ENCODE assay signal across 16 cellular contexts in genomic region chr11:130817608-130817944, GRCh38.
DNase-seq lines count a peak whose midpoint lies in the region; ATAC-seq, FAIRE-seq and TF ChIP-seq lines count a peak whose summit lies in the region.
"Had no signal": no experiment of that assay in that cellular context is flagged by ENCODE, and none has a peak within 500 bp of the region (broad histone marks: within the 10 kb centered on the region; RNA-seq: fewer than 3 reads in every experiment).

No MANE protein-coding gene starts in this region.

- H3K9me3 Mint-ChIP-seq in brain, result peaks cover 0 to 2% (median 0%) of the 10 kb centered on the region in 5 experiments
- H3K9me3 Mint-ChIP-seq: activated naive CD8-positive, alpha-beta T cell treated with anti-CD3 and anti-CD28 coated beads for 36 hours; dendritic cell treated with granulocyte-macrophage colony-stimulating factor and Interleukin-4, amounts not matched to agents 40 ng/mL and 50 ng/mL, for 4 days; stimulated activated memory B cell treated with anti-CD40 and anti-IgM and Interleukin-4, amounts not matched to agents 10 μg/mL and 1 μg/mL and 100 μg/mL, for 72 hours had no signal

- H3K14ac ChIP-seq in IMR-90 (replicated peaks; ENCODE audit: low read depth, low read length), result no peak overlapping the region

- no peak overlapping the region for H2AFZ ChIP-seq in IMR-90 (replicated peaks; ENCODE audit: low read length, poor library complexity)

- no peak overlapping the region for H3K23ac ChIP-seq in IMR-90 (ENCODE audit: low read depth, low read length)

- DNase-seq in AG09309 (ENCODE audit: low read depth) (peak; percentile 52), IMR-90 (peak; percentile 86), kidney glomerular epithelial cell (lab: John Stamatoyannopoulos, UW) (peak; percentile 87), putamen (ENCODE audit: low spot score) (no peak), small intestine (no peak), GM12892 (ENCODE audit: insufficient read length) (no peak), GM19238 (ENCODE audit: insufficient read length, low spot score) (no peak)
- DNase-seq: activated naive CD8-positive, alpha-beta T cell treated with anti-CD3 and anti-CD28 coated beads for 36 hours; C1 segment of cervical spinal cord; NCI-H2107; stimulated activated CD4-positive, alpha-beta T cell treated with anti-CD3 and anti-CD28 coated beads, Interleukin-2, amount 100 ng/mL, for 48 hours; SW 1271 had no signal

- no peak overlapping the region for H2BK120ac ChIP-seq in IMR-90 (ENCODE audit: low read depth, low read length)

- intact Hi-C loops in IMR-90 (cut with micrococcal nuclease), result no loop called here

- H3K27ac ChIP-seq in IMR-90 (ENCODE audit: insufficient read depth, low read length) (no peak overlapping the region), small intestine (ENCODE audit: low read depth in 1 of 2, low read length in 1 of 2) (no peak overlapping the region)

- H4K5ac ChIP-seq in IMR-90 (ENCODE audit: low read depth, low read length), result no peak overlapping the region

- no peaks in the 10 kb centered on the region for H3K27me3 Mint-ChIP-seq in brain
- H3K27me3 Mint-ChIP-seq: dendritic cell treated with granulocyte-macrophage colony-stimulating factor and Interleukin-4, amounts not matched to agents 40 ng/mL and 50 ng/mL, for 4 days had no signal

- H4K20me1 ChIP-seq in IMR-90 (ENCODE audit: insufficient read depth, low read length), result no peaks in the 10 kb centered on the region

- H2AK5ac ChIP-seq in IMR-90 (ENCODE audit: low read depth, low read length), result no peak overlapping the region

- H2BK5ac ChIP-seq in IMR-90 (ENCODE audit: low read depth, low read length, poor library complexity, severe bottlenecking), result no peak overlapping the region

- no peak overlapping the region for H3K4me2 ChIP-seq in IMR-90 (ENCODE audit: low read depth, low read length)

- H3K27me3 ChIP-seq in IMR-90 (ENCODE audit: control insufficient read depth, insufficient read depth, low read length) (peaks cover 42% of the 10 kb centered on the region), small intestine (ENCODE audit: control insufficient read depth in 2 of 2, insufficient read depth in 2 of 2, low read length in 2 of 2) (no peaks in the 10 kb centered on the region)

- H4K91ac ChIP-seq in IMR-90 (ENCODE audit: insufficient read depth, low read depth, low read length), result no peak overlapping the region

- in situ Hi-C loops in IMR-90 (cut with MboI; ENCODE audit: low sequenced_read_pairs), result no loop called here

- no peak overlapping the region for H3K18ac ChIP-seq in IMR-90 (ENCODE audit: low read depth, low read length)

- CTCF ChIA-PET in IMR-90 (lab: Yijun Ruan, JAX), result no interaction called here

- H3K4me3 ChIP-seq in AG09309 (ENCODE audit: control insufficient read depth, low read depth, low read length) (no peak overlapping the region), IMR-90 (ENCODE audit: insufficient read depth, low read depth, low read length) (no peak overlapping the region), small intestine (ENCODE audit: low read depth in 1 of 2, low read length in 2 of 2) (no peak overlapping the region)

- H3K36me3 ChIP-seq in IMR-90 (ENCODE audit: control insufficient read depth, insufficient read depth, low read length) (no peaks in the 10 kb centered on the region), small intestine (ENCODE audit: control insufficient read depth in 2 of 2, insufficient read depth in 2 of 2, low read length in 2 of 2) (no peaks in the 10 kb centered on the region)

- no peak overlapping the region for H3K4ac ChIP-seq in IMR-90 (ENCODE audit: low read depth, low read length)

- TF ChIP-seq POLR2A in IMR-90 (IDR thresholded peaks at IDR 0.05; ENCODE audit: low read depth, low read length), result no peak
- TF ChIP-seq POLR2A in GM12892 (IDR thresholded peaks at IDR 0.05; ENCODE audit: low read depth, low read length), result no peak

- dilution Hi-C loops in IMR-90 (cut with HindIII; ENCODE audit: low sequenced_read_pairs, unreplicated experiment), result no loop called here

- H3K4me1 Mint-ChIP-seq in brain, result peaks cover 62% of the 10 kb centered on the region
- H3K4me1 Mint-ChIP-seq: activated naive CD8-positive, alpha-beta T cell treated with anti-CD3 and anti-CD28 coated beads for 36 hours; stimulated activated memory B cell treated with anti-CD40 and anti-IgM and Interleukin-4, amounts not matched to agents 10 μg/mL and 1 μg/mL and 100 μg/mL, for 72 hours had no signal

- FAIRE-seq in small intestine (lab: Jason Lieb, UNC) (no peak), GM12892 (lab: Jason Lieb, UNC) (no peak)
- FAIRE-seq: H1 had no signal

- peak overlapping the region in 3 of 5 experiments; percentile 47 to 89 (median 81) for H3K27ac Mint-ChIP-seq in brain
- H3K27ac Mint-ChIP-seq: activated naive CD8-positive, alpha-beta T cell treated with anti-CD3 and anti-CD28 coated beads for 36 hours; dendritic cell treated with granulocyte-macrophage colony-stimulating factor and Interleukin-4, amounts not matched to agents 40 ng/mL and 50 ng/mL, for 4 days; stimulated activated memory B cell treated with anti-CD40 and anti-IgM and Interleukin-4, amounts not matched to agents 10 μg/mL and 1 μg/mL and 100 μg/mL, for 72 hours had no signal

- no TSS peak for BruUV-seq in IMR-90 (replicated peaks; lab: Mats Ljungman, UMichigan)

- no peak overlapping the region for H2AK9ac ChIP-seq in IMR-90 (replicated peaks; ENCODE audit: low read depth, low read length, poor library complexity)

- peak; percentile 75 for ATAC-seq in IMR-90 (ENCODE audit: low read depth)
- ATAC-seq: stimulated activated memory B cell treated with anti-CD40 and anti-IgM and Interleukin-4, amounts not matched to agents 10 μg/mL and 1 μg/mL and 100 μg/mL, for 72 hours had no signal

- no peak for TF ChIP-seq RAD21 in IMR-90 (IDR thresholded peaks at IDR 0.05; ENCODE audit: low read length)

- no peaks in the 10 kb centered on the region for H3K36me3 Mint-ChIP-seq in brain
- H3K36me3 Mint-ChIP-seq: activated naive CD8-positive, alpha-beta T cell treated with anti-CD3 and anti-CD28 coated beads for 36 hours; stimulated activated memory B cell treated with anti-CD40 and anti-IgM and Interleukin-4, amounts not matched to agents 10 μg/mL and 1 μg/mL and 100 μg/mL, for 72 hours had no signal

- no peak overlapping the region for H4K8ac ChIP-seq in IMR-90 (ENCODE audit: low read depth in 2 of 2, low read length in 2 of 2)

- H3K9me3 ChIP-seq in IMR-90 (ENCODE audit: control insufficient read depth, insufficient read depth, low read length) (no peaks in the 10 kb centered on the region), small intestine (ENCODE audit: control insufficient read depth, low read depth) (no peaks in the 10 kb centered on the region)

- no peak overlapping the region for H3K9ac ChIP-seq in IMR-90 (ENCODE audit: low read depth, low read length)

- H3K56ac ChIP-seq in IMR-90 (ENCODE audit: extremely low read depth, insufficient read depth, low read length), result no peak overlapping the region

- H3K79me1 ChIP-seq in IMR-90 (ENCODE audit: low read depth in 1 of 2, low read length in 2 of 2), result no peaks in the 10 kb centered on the region

- H2BK15ac ChIP-seq in IMR-90 (ENCODE audit: low read depth, low read length), result no peak overlapping the region

- H3K4me3 Mint-ChIP-seq in brain, result peak overlapping the region in 2 of 5 experiments; percentile 9 to 41
- H3K4me3 Mint-ChIP-seq: activated naive CD8-positive, alpha-beta T cell treated with anti-CD3 and anti-CD28 coated beads for 36 hours; dendritic cell treated with granulocyte-macrophage colony-stimulating factor and Interleukin-4, amounts not matched to agents 40 ng/mL and 50 ng/mL, for 4 days; stimulated activated memory B cell treated with anti-CD40 and anti-IgM and Interleukin-4, amounts not matched to agents 10 μg/mL and 1 μg/mL and 100 μg/mL, for 72 hours had no signal

- POLR2A ChIA-PET in IMR-90 (lab: Charles Lee; ENCODE audit: unreplicated experiment), result no interaction called here

- H3K4me1 ChIP-seq in IMR-90 (ENCODE audit: control insufficient read depth, insufficient read depth, low read length) (no peaks in the 10 kb centered on the region; the same call in 1 of the 2 replicates), small intestine (ENCODE audit: control insufficient read depth in 2 of 2, insufficient read depth in 1 of 2, low read depth in 1 of 2, low read length in 1 of 2) (peaks cover 0 to 3% of the 10 kb centered on the region in 2 donors)

- H2BK20ac ChIP-seq in IMR-90 (ENCODE audit: low read depth, low read length), result no peak overlapping the region

- H3K9me1 ChIP-seq in IMR-90 (ENCODE audit: insufficient read depth, low read length), result no peaks in the 10 kb centered on the region

- TF ChIP-seq CTCF in AG09309 (IDR thresholded peaks at IDR 0.05; ENCODE audit: control insufficient read depth, insufficient read depth, low read depth, low read length, missing control alignments), result no peak
- no peak for TF ChIP-seq CTCF in IMR-90 (conservative IDR thresholded peaks at IDR 0.05; ENCODE audit: low read depth, low read length)
- TF ChIP-seq CTCF in brain (conservative IDR thresholded peaks at IDR 0.05), result no peak

TF ChIP-seq in IMR-90, 13 proteins besides CTCF, POLR2A, EP300 and RAD21:
- TF ChIP-seq CEBPB (IDR thresholded peaks at IDR 0.05; ENCODE audit: low read depth, low read length), result peak; percentile 47; the same call in 1 of the 2 replicates
- TF ChIP-seq RCOR1 (IDR thresholded peaks at IDR 0.05; ENCODE audit: insufficient replicate concordance, low read length), result no peak

Comparison
In these comparisons a context has a peak if more than half of its experiments do, and no peak if none do; other contexts are left out.
1. DNase-seq: peak in AG09309 (single experiment), IMR-90 (single experiment) and kidney glomerular epithelial cell (single experiment); none in putamen (single experiment), small intestine (single experiment), GM12892 (single experiment) and GM19238 (single experiment).